Comparison of ENCODE assay signal across 1 cellular context in the genomic region with DNA sequence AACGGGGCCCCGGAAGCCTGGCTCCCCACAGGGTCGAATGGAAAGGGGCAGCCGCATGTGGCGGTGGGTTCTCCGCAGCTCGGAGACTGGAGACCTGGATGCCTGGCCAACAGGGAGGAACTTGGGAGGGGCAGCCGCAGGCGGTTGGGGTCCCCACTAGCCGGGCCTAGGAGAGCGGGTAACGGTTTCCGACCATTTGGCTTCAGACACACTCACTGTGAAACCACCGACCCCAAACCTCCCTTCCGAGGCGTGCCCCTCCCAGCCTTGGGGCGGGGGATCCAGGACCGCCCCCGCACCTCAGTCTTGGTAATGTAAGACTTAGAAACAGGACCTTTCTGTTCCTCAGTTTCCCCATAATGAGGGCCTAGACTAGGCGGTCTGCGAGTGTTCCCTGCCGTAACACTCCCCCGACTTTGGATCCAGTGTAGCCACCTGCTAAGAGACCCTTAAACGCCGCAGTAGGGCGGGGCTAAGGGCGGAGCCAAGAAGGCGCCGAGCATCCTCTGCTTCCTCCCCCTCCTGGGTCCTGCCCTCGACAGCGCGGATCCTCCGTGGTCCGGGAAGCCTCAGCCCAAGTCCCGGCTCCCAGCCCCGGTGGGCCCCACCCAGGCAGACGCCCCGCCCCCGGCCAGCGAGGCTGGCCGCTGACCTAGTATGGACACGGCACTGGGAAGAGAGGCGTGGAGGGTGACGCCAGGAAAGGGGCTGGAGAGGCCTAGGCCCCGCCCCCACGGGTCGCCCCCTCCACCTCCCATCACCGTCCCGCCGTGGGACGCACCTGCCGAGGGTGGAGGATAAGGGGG.
TF ChIP-seq lines count a peak whose summit lies in the region.

No MANE protein-coding gene starts in this region.

TF ChIP-seq in endothelial cell of umbilical vein, 7 proteins besides CTCF, POLR2A, EP300 and RAD21:
- TF ChIP-seq EZH2 (IDR thresholded peaks at IDR 0.05; ENCODE audit: borderline replicate concordance, low read depth, low read length, severe bottlenecking) (peak; percentile 64), POLR2AphosphoS5 (IDR thresholded peaks at IDR 0.05; ENCODE audit: insufficient read depth, low read depth, low read length) (peak; percentile 28), GATA2 (IDR thresholded peaks at IDR 0.05; ENCODE audit: insufficient read depth, insufficient read length, low read depth, low read length) (no peak), JUN (IDR thresholded peaks at IDR 0.05; ENCODE audit: borderline replicate concordance, insufficient read depth, insufficient read length, low read depth) (no peak), FOS (IDR thresholded peaks at IDR 0.05; ENCODE audit: borderline replicate concordance, insufficient read depth, low read length) (no peak), MYC (IDR thresholded peaks at IDR 0.05; ENCODE audit: low read depth, low read length) (no peak)
- TF ChIP-seq, protein P1, sequence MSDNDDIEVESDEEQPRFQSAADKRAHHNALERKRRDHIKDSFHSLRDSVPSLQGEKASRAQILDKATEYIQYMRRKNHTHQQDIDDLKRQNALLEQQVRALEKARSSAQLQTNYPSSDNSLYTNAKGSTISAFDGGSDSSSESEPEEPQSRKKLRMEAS (IDR thresholded peaks at IDR 0.05; ENCODE audit: insufficient read depth, insufficient read length) = no peak
